In genomic region chr6:76162811-76163210, GRCh38 we compare ENCODE assay signal across 23 cellular contexts.
"Had no signal": no experiment of that assay in that cellular context is flagged by ENCODE, and none has a peak within 500 bp of the region (broad histone marks: within the 10 kb centered on the region; RNA-seq: fewer than 3 reads in every experiment).

No MANE protein-coding gene starts in this region.

- H3K9me3 ChIP-seq: colonic mucosa, gastrocnemius medialis had no signal

- DNase-seq: colonic mucosa; cortex of kidney; dermis blood vessel endothelial cell; dorsolateral prefrontal cortex; effector CD4-positive, alpha-beta T cell; effector CD8-positive, alpha-beta T cell; effector memory CD4-positive, alpha-beta T cell; effector memory CD8-positive, alpha-beta T cell; endodermal cell; erythroblast; esophagus squamous epithelium; foreskin fibroblast; foreskin keratinocyte; foreskin melanocyte; gastrocnemius medialis; glutamatergic neuron; head of caudate nucleus; heart left ventricle; heart right ventricle had no signal

- H3K27ac ChIP-seq: colonic mucosa, coronary artery, dorsolateral prefrontal cortex, epithelial cell of prostate, esophagus muscularis mucosa, esophagus squamous epithelium, foreskin keratinocyte, gastrocnemius medialis, gastroesophageal sphincter, heart left ventricle, heart right ventricle had no signal

- H3K4me1 ChIP-seq: colonic mucosa, esophagus muscularis mucosa, esophagus squamous epithelium, foreskin keratinocyte, gastrocnemius medialis, gastroesophageal sphincter, heart left ventricle, heart right ventricle had no signal

- H3K27me3 ChIP-seq: colonic mucosa, dorsolateral prefrontal cortex, esophagus muscularis mucosa, esophagus squamous epithelium, foreskin keratinocyte, gastrocnemius medialis, gastroesophageal sphincter, heart left ventricle, heart right ventricle had no signal

- H3K4me3 ChIP-seq: colonic mucosa, coronary artery, dorsolateral prefrontal cortex, esophagus muscularis mucosa, esophagus squamous epithelium, gastrocnemius medialis, gastroesophageal sphincter, heart left ventricle, heart right ventricle had no signal

- H3K36me3 ChIP-seq: colonic mucosa, esophagus muscularis mucosa, esophagus squamous epithelium, gastrocnemius medialis, gastroesophageal sphincter, heart left ventricle, heart right ventricle had no signal
